25 cellular contexts compared by ENCODE assay signal in the genomic region with DNA sequence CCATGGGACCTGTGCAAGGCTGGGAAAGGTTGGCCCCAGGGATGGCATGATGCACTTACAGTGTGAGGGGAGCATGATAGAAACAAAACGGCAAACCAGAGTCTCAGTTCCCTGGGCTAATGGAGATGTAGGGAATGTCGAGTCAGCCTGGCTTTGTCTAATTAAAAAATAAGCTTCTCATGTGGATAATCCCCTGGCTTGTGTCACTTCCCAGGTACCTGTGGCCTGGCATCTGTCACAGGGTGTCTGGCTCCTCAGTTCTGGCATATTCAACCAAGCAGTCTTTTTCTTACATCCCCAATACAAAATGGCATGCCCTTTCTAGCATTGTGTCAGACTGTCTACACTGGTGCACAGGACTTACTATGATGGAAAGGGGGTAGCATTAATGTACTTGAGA.
"Had no signal": no experiment of that assay in that cellular context is flagged by ENCODE, and none has a peak within 500 bp of the region (broad histone marks: within the 10 kb centered on the region; RNA-seq: fewer than 3 reads in every experiment).

No MANE protein-coding gene starts in this region.

- ATAC-seq: activated naive CD4-positive, alpha-beta T cell treated with anti-CD3 and anti-CD28 coated beads, Interleukin-2, amount 50 U/mL, for 72 hours; activated T-cell treated with anti-CD3 and anti-CD28 coated beads, Interleukin-2, amount 50 U/mL, for 72 hours; effector memory CD8-positive, alpha-beta T cell; gastroesophageal sphincter; heart right ventricle; WTC11 had no signal

- DNase-seq: activated CD4-positive, alpha-beta memory T cell treated with anti-CD3 and anti-CD28 coated beads, Interleukin-2, amount 10 ng/mL, durations not matched to agents 7 days and 5 days; activated CD4-positive, alpha-beta T cell treated with anti-CD3 and anti-CD28 coated beads for 1 hour; activated CD4-positive, alpha-beta T cell treated with anti-CD3 and anti-CD28 coated beads for 4 hours; activated CD4-positive, alpha-beta T cell treated with anti-CD3 and anti-CD28 coated beads, Interleukin-2, amount 10 ng/mL, durations not matched to agents 7 days and 5 days; activated CD4-positive, alpha-beta T cell treated with anti-CD3 and anti-CD28 coated beads, Interleukin-2, amount 50 U/mL, for 4 hours; activated CD8-positive, alpha-beta memory T cell treated with anti-CD3 and anti-CD28 coated beads, Interleukin-2, amount 50 U/mL, for 48 hours; activated gamma-delta T cell; activated naive CD4-positive, alpha-beta T cell; activated naive CD4-positive, alpha-beta T cell treated with anti-CD3 and anti-CD28 coated beads, Interleukin-2, amount 10 ng/mL, durations not matched to agents 7 days and 5 days; activated naive CD8-positive, alpha-beta T cell treated with anti-CD3 and anti-CD28 coated beads, Interleukin-2, amount 10 ng/mL, durations not matched to agents 7 days and 5 days; activated T-cell treated with anti-CD3 and anti-CD28 coated beads for 4 hours; activated T-cell treated with anti-CD3 and anti-CD28 coated beads, Interleukin-2, amount 50 U/mL, for 24 hours; activated T-cell treated with anti-CD3 and anti-CD28 coated beads, Interleukin-2, amount 50 U/mL, for 72 hours; cortex of kidney; dermis blood vessel endothelial cell; effector CD4-positive, alpha-beta T cell; effector memory CD8-positive, alpha-beta T cell; erythroblast; esophagus squamous epithelium; foreskin melanocyte; heart right ventricle; T-helper 2 cell had no signal
